In the genomic region with DNA sequence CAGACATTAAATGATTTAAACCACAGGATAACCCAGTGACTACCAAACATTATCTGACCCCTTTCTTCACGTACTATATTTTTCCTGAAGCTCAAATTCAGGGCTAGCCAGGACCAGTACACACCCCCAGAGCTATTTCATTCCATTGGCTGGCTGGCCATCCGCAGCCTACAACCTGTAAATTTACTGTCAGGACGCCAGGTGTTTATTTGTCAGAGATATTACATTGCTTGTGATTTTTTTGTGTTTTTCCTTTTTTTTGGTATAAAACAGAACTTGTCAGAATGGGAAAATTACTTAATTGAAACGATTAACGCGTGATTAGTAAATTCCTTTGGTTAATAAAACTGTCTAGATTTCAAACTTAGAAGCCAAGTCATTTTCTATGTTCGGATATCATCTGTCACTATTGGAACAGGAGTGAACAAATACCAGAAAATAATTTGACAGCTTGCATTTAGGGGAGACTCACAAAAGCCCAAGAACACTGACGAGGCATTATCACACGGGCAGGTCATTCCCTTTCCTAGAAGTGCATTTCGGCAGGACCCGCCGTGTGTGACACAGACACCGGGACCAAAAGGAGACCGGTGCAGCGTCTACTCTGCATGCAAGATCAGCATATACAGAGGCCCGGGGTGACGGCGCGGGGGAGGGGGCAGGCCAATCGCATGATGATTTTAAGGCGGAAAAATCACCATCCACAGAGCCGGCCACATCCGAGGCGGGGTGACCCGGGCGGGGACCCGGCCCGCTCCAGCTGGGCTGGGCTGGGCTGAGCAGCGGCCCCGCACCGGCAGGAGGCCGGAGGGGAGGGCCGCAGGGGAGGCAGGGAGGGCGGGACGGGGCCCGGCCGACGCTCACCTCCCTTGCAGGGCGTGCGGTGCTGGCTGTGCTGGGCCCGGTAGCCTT, we compare ENCODE assay signal across 1 cellular context.
TF ChIP-seq lines count a peak whose summit lies in the region.

No MANE protein-coding gene starts in this region.

TF ChIP-seq in H1, 55 proteins besides CTCF, POLR2A, EP300 and RAD21:
- TF ChIP-seq TAF7 (optimal IDR thresholded peaks at IDR 0.05; ENCODE audit: borderline replicate concordance, low read depth, low read length) (no peak), CHD1 (IDR thresholded peaks at IDR 0.05; ENCODE audit: low read depth, low read length) (0 out of 2 replicates have a peak, but pooled peaks have one; percentile 18), MAX (IDR thresholded peaks at IDR 0.05) (0 out of 2 replicates have a peak, but pooled peaks have one; percentile 69), SAP30 (IDR thresholded peaks at IDR 0.05; ENCODE audit: insufficient read depth, insufficient replicate concordance, low read length) (peak; percentile 73), CREB1 (IDR thresholded peaks at IDR 0.05) (no peak; the same call in 1 of the 2 replicates), POU5F1 (IDR thresholded peaks at IDR 0.05; ENCODE audit: low read depth, low read length) (no peak), RBBP5 (IDR thresholded peaks at IDR 0.05; ENCODE audit: borderline replicate concordance, low read depth, low read length) (peak; percentile 33; the same call in 1 of the 2 replicates), RXRA (IDR thresholded peaks at IDR 0.05; ENCODE audit: insufficient read depth, low read depth, low read length) (no peak), CBX5 (IDR thresholded peaks at IDR 0.05; ENCODE audit: low read depth, low read length) (no peak), POLR2AphosphoS5 (IDR thresholded peaks at IDR 0.05; ENCODE audit: low read depth, low read length) (0 out of 2 replicates have a peak, but pooled peaks have one; percentile 51), SIN3A (conservative IDR thresholded peaks at IDR 0.05 in 1 of 2, IDR thresholded peaks at IDR 0.05 in 1 of 2; ENCODE audit: low read depth in 1 of 2, low read length in 2 of 2) (peak; percentile 35 to 64; a peak in 2 of 4 replicates), SP4 (IDR thresholded peaks at IDR 0.05; ENCODE audit: low read length) (no peak)
